20 cellular contexts compared by ENCODE assay signal in genomic region chr1:15941899-15942660, GRCh38. TPM values are rescaled to one million over a fixed set of nuclear protein-coding genes. Genes with fewer than 3 reads are reported as not detected.
DNase-seq lines count a peak whose midpoint lies in the region; ATAC-seq and TF ChIP-seq lines count a peak whose summit lies in the region.
"Had no signal": no experiment of that assay in that cellular context is flagged by ENCODE, and none has a peak within 500 bp of the region (broad histone marks: within the 10 kb centered on the region; RNA-seq: fewer than 3 reads in every experiment).

No MANE protein-coding gene starts in this region.

- H3K9me2 ChIP-seq in HCT116 (ENCODE audit: insufficient read depth), result no peaks in the 10 kb centered on the region

- no peak for TF ChIP-seq POLR2A in HCT116 (IDR thresholded peaks at IDR 0.05; ENCODE audit: borderline replicate concordance, extremely low read depth, insufficient read depth, insufficient read length)

- peaks cover 32% of the 10 kb centered on the region for H3K36me3 Mint-ChIP-seq in T-cell

- TF ChIP-seq CTCF in HCT116 (IDR thresholded peaks at IDR 0.05 in 2 of 3, conservative IDR thresholded peaks at IDR 0.05 in 1 of 3; ENCODE audit: borderline replicate concordance in 1 of 3, insufficient read depth in 1 of 3, low read depth in 2 of 3, low read length in 2 of 3) (no peak), coronary artery (IDR thresholded peaks at IDR 0.05) (no peak), psoas muscle (IDR thresholded peaks at IDR 0.05) (no peak)

- no peak for ATAC-seq in HCT116
- ATAC-seq in psoas muscle, result peak; percentile 81 to 89 (median 88)
- ATAC-seq in T-cell (replicated peaks in 1 of 4), result no peak
- ATAC-seq in GM21576 (IDR thresholded peaks at IDR 0.05; ENCODE audit: unreplicated experiment), result no peak
- ATAC-seq: stimulated activated naive CD8-positive, alpha-beta T cell treated with anti-CD3 and anti-CD28 coated beads, Interleukin-15, amount 100 ng/mL, for 72 hours had no signal

- H3K4me1 ChIP-seq in HCT116 (ENCODE audit: control insufficient read depth in 1 of 2, insufficient read depth in 2 of 2, low read length in 2 of 2) (no peaks in the 10 kb centered on the region), psoas muscle (peaks cover 17% of the 10 kb centered on the region)

- H2AFZ ChIP-seq in HCT116 (ENCODE audit: low read depth, low read length, poor library complexity, severe bottlenecking), result no peak overlapping the region

- no peak overlapping the region for H3K27ac Mint-ChIP-seq in T-cell

- RAD21 ChIA-PET in HCT116 (lab: Charles Lee; ENCODE audit: low non-redundant PET in 1 of 2, low total read pairs in 2 of 2, uncharacterized antibody in 2 of 2, unreplicated experiment in 2 of 2), result no interaction called here

- peaks cover 25 to 35% of the 10 kb centered on the region in 2 experiments for H3K36me3 ChIP-seq in HCT116 (ENCODE audit: control insufficient read depth in 1 of 2, insufficient read depth in 2 of 2, low read length in 2 of 2)
- peaks cover 7 to 100% of the 10 kb centered on the region in 2 donors for H3K36me3 ChIP-seq in psoas muscle (ENCODE audit: insufficient read depth in 1 of 2, low read depth in 1 of 2)

- H3K4me1 Mint-ChIP-seq in T-cell, result peaks cover 0 to 5% (median 0%) of the 10 kb centered on the region in 3 donors

- DNase-seq in DMS153 (lab: John Stamatoyannopoulos, UW) (peak; percentile 5), DMS153 treated with DMSO at 0.1 percent for 48 hours (lab: John Stamatoyannopoulos, UW; ENCODE audit: unreplicated experiment) (no peak), HCT116 (ENCODE audit: low read depth, low spot score) (no peak), coronary artery (ENCODE audit: low spot score) (peak; percentile 70), psoas muscle (peak; percentile 78 to 88), T-cell (no peak), kidney glomerular epithelial cell (lab: John Stamatoyannopoulos, UW) (no peak)
- DNase-seq: 8988T; activated CD4-positive, alpha-beta T cell treated with anti-CD3 and anti-CD28 coated beads for 48 hours; activated gamma-delta T cell treated with Interleukin-2 at 50 U/mL for 16 hours; KG1; NCI-H1417 treated with DMSO at 0.1 percent for 48 hours; NCI-H345; SIG-M5; stimulated activated naive CD8-positive, alpha-beta T cell treated with anti-CD3 and anti-CD28 coated beads, Interleukin-15, amount 100 ng/mL, for 72 hours; T-helper 9 cell had no signal

- POLR2A ChIA-PET in HCT116 (lab: Charles Lee), result no interaction called here
- POLR2A ChIA-PET in T-cell (lab: Charles Lee), result no interaction called here

- H3K4me2 ChIP-seq in HCT116 (ENCODE audit: low read length), result no peak overlapping the region
- H3K4me2 ChIP-seq: smooth muscle cell had no signal

- no peaks in the 10 kb centered on the region for H3K9me3 Mint-ChIP-seq in T-cell
- H3K9me3 Mint-ChIP-seq: memory B cell; stimulated activated naive CD8-positive, alpha-beta T cell treated with anti-CD3 and anti-CD28 coated beads, Interleukin-15, amount 100 ng/mL, for 72 hours had no signal

- H3K4me3 ChIP-seq in HCT116 (replicated peaks in 1 of 2; ENCODE audit: low read depth in 1 of 2, low read length in 2 of 2) (no peak overlapping the region), coronary artery (no peak overlapping the region), psoas muscle (no peak overlapping the region)
- H3K4me3 ChIP-seq: smooth muscle cell had no signal

- H4K20me1 ChIP-seq in HCT116 (ENCODE audit: insufficient read depth), result no peaks in the 10 kb centered on the region

- no peak for TF ChIP-seq RAD21 in HCT116 (IDR thresholded peaks at IDR 0.05; ENCODE audit: low read depth)

- H3K9me3 ChIP-seq in HCT116 (ENCODE audit: control insufficient read depth in 1 of 2, insufficient read depth in 1 of 2, low read depth in 1 of 2, low read length in 2 of 2) (no peaks in the 10 kb centered on the region), psoas muscle (no peaks in the 10 kb centered on the region)

- BruUV-seq in HCT116 (replicated peaks; lab: Mats Ljungman, UMichigan), result TSS peak; percentile 20

- peaks cover 4% of the 10 kb centered on the region; the same call in 1 of the 2 replicates for H3K79me2 ChIP-seq in HCT116 (ENCODE audit: insufficient read depth, low read length)

- H3K27ac ChIP-seq in HCT116 (ENCODE audit: low read depth, low read length), result no peak overlapping the region
- peak overlapping the region; percentile 3 to 6 for H3K27ac ChIP-seq in coronary artery
- peak overlapping the region; percentile 81 for H3K27ac ChIP-seq in psoas muscle
- H3K27ac ChIP-seq: C4-2B had no signal

- H3K27me3 ChIP-seq in HCT116 (ENCODE audit: insufficient read depth, low read length), result no peaks in the 10 kb centered on the region
- H3K27me3 ChIP-seq in psoas muscle (ENCODE audit: insufficient read depth in 3 of 3, low read length in 2 of 3), result no peaks in the 10 kb centered on the region

- no peak overlapping the region for H3K9ac ChIP-seq in HCT116 (ENCODE audit: low read length)

- peak overlapping the region in 1 of 3 donors; percentile 6 for H3K4me3 Mint-ChIP-seq in T-cell
- H3K4me3 Mint-ChIP-seq: memory B cell; stimulated activated naive CD8-positive, alpha-beta T cell treated with anti-CD3 and anti-CD28 coated beads, Interleukin-15, amount 100 ng/mL, for 72 hours had no signal

- no peaks in the 10 kb centered on the region for H3K27me3 Mint-ChIP-seq in T-cell
- H3K27me3 Mint-ChIP-seq: memory B cell; stimulated activated naive CD8-positive, alpha-beta T cell treated with anti-CD3 and anti-CD28 coated beads, Interleukin-15, amount 100 ng/mL, for 72 hours had no signal

- 27 to 57% (median 43%) methylated on average over 32 of the region's 32 CpGs for WGBS in psoas muscle, 3 donors

- CTCF ChIA-PET in HCT116 (lab: Charles Lee) (no interaction called here), T-cell (lab: Charles Lee) (no interaction called here)

- intact Hi-C loops in HCT116 (cut with micrococcal nuclease), result no loop called here
- intact Hi-C loops in psoas muscle (cut with DNase I), result no loop called here

TF ChIP-seq in HCT116, 20 proteins besides CTCF, POLR2A, EP300 and RAD21 (continues in another document):
- TF ChIP-seq CBX3 (IDR thresholded peaks at IDR 0.05; ENCODE audit: low read depth), result no peak
- no peak for TF ChIP-seq REST (IDR thresholded peaks at IDR 0.05; ENCODE audit: low read depth)
- TF ChIP-seq ZNF274 (IDR thresholded peaks at IDR 0.05; ENCODE audit: low read depth, low read length), result no peak
- no peak for TF ChIP-seq ZFX (IDR thresholded peaks at IDR 0.05)
- TF ChIP-seq POLR2AphosphoS5 (IDR thresholded peaks at IDR 0.05; ENCODE audit: low read depth, low read length), result no peak
- TF ChIP-seq MAX (IDR thresholded peaks at IDR 0.05), result no peak
- TF ChIP-seq EZH2 (IDR thresholded peaks at IDR 0.05), result no peak
- TF ChIP-seq FOSL1 (IDR thresholded peaks at IDR 0.05; ENCODE audit: low read depth), result no peak
- no peak for TF ChIP-seq ELF1 (IDR thresholded peaks at IDR 0.05; ENCODE audit: borderline replicate concordance, low read depth)
- TF ChIP-seq JUND (IDR thresholded peaks at IDR 0.05), result no peak
- TF ChIP-seq SRF (IDR thresholded peaks at IDR 0.05; ENCODE audit: low read depth), result no peak
- no peak for TF ChIP-seq CEBPB (IDR thresholded peaks at IDR 0.05; ENCODE audit: low read depth)
- TF ChIP-seq ATF3 (IDR thresholded peaks at IDR 0.05), result no peak
- TF ChIP-seq EZH2phosphoT487 (IDR thresholded peaks at IDR 0.05; ENCODE audit: borderline replicate concordance), result no peak

RNA-seq across cellular contexts. Expression of gene ZBTB17, which starts 33.8 kb away (rescaled TPM):
- total RNA-seq in HCT116 (2021; ENCODE audit: unreplicated experiment), result 31.6 TPM
- polyA plus RNA-seq in HCT116 (2012), result 40.8 and 53.1 TPM in 2 replicates
- 10 to 100 TPM; 23.5 to 29.5 (median 26.2) TPM for total RNA-seq in psoas muscle
- polyA plus RNA-seq in psoas muscle, result 10 to 100 TPM; 32.1 to 44.3 (median 34.2) TPM
- total RNA-seq in T-cell, result 10 to 100 TPM; 66.6 to 82.6 (median 78.3) TPM

Comparison
In these comparisons a context has a peak if more than half of its experiments do, and no peak if none do; other contexts are left out.
1. DNase-seq: peak in DMS153 (single experiment), coronary artery (single experiment) and psoas muscle (2 of 2); none in DMS153 treated with DMSO at 0.1 percent for 48 hours (single experiment), HCT116 (single experiment), T-cell (0 of 34) and kidney glomerular epithelial cell (single experiment).
2. ATAC-seq: peak in psoas muscle (4 of 4); none in HCT116 (single experiment), T-cell (0 of 4) and GM21576 (single experiment).